Comparison of ENCODE assay signal across 17 cellular contexts in the genomic region with DNA sequence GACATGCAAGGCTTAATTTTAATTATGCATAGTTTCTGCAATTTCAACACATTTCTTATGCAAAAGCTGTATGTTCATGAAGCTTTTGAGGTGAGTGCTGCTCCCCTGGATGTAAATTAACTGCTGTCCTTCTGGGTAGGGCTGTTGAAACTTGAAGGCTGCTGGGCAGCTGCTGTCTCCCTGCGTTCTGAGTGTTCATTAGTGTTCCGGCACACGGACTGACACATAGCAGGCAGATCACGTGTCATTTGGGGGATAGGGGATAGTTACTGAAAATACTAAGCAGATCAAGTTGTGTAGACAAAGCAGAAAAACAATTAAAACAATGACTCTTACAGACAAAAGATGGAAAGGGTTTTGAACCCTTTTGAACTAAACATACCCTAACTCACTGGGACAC.
DNase-seq lines count a peak whose midpoint lies in the region; ATAC-seq and TF ChIP-seq lines count a peak whose summit lies in the region.
"Had no signal": no experiment of that assay in that cellular context is flagged by ENCODE, and none has a peak within 500 bp of the region (broad histone marks: within the 10 kb centered on the region; RNA-seq: fewer than 3 reads in every experiment).

No MANE protein-coding gene starts in this region.

- no peak overlapping the region for H3K27ac ChIP-seq in trophoblast cell (ENCODE audit: low read depth, low read length)
- H3K27ac ChIP-seq: A549, BLaER1, KMS-11 had no signal

- H2AFZ ChIP-seq in trophoblast cell (ENCODE audit: insufficient read depth, low read length, poor library complexity), result no peak overlapping the region

- H4K8ac ChIP-seq in trophoblast cell (ENCODE audit: low read depth, low read length), result no peak overlapping the region

- H3K4me2 ChIP-seq in trophoblast cell (ENCODE audit: low read length), result no peak overlapping the region
- H3K4me2 ChIP-seq: A549, BLaER1, KMS-11 had no signal

- DNase-seq in Right ventricle myocardium superior (no peak), left cardiac atrium (no peak), LHCN-M2 (ENCODE audit: low read depth) (peak; percentile 36), choroid plexus epithelial cell (ENCODE audit: low read depth) (peak; percentile 20), trophoblast cell (no peak), NCI-H187 (lab: John Stamatoyannopoulos, UW) (no peak), DMS153 (lab: John Stamatoyannopoulos, UW) (no peak), NCI-H2107 treated with DMSO at 0.1 percent for 48 hours (lab: John Stamatoyannopoulos, UW; ENCODE audit: unreplicated experiment) (no peak)
- DNase-seq: CD4-positive, alpha-beta memory T cell; NCI-H1417 treated with DMSO at 0.1 percent for 48 hours; NCI-H2029 treated with DMSO at 0.1 percent for 48 hours; NCI-H2227 treated with DMSO at 0.1 percent for 48 hours; SW 1271 had no signal

- no peak overlapping the region for H3K14ac ChIP-seq in trophoblast cell (ENCODE audit: low read length)

- H3K18ac ChIP-seq in trophoblast cell (ENCODE audit: low read length), result no peak overlapping the region

- H3K79me2 ChIP-seq in trophoblast cell (ENCODE audit: control insufficient read depth, insufficient read depth, low read length, poor library complexity), result no peaks in the 10 kb centered on the region

- H3K36me3 ChIP-seq in trophoblast cell (ENCODE audit: control insufficient read depth in 1 of 2, insufficient read depth in 2 of 2, low read length in 2 of 2), result no peaks in the 10 kb centered on the region
- H3K36me3 ChIP-seq: BLaER1 had no signal

- H2BK5ac ChIP-seq in trophoblast cell (ENCODE audit: low read depth, low read length, poor library complexity), result peak overlapping the region; percentile 21

- no peaks in the 10 kb centered on the region for H3K27me3 ChIP-seq in trophoblast cell (ENCODE audit: insufficient read depth, low read length)
- H3K27me3 ChIP-seq: BLaER1 had no signal

- peak; percentile 49 for ATAC-seq in Right ventricle myocardium superior (ENCODE audit: poor library complexity)
- ATAC-seq in left cardiac atrium, result no peak
- ATAC-seq: A549, Panc1 had no signal

- TF ChIP-seq CTCF in choroid plexus epithelial cell (conservative IDR thresholded peaks at IDR 0.05; ENCODE audit: low read depth, low read length), result no peak

- H4K91ac ChIP-seq in trophoblast cell (ENCODE audit: low read depth, low read length), result no peak overlapping the region

- WGBS in trophoblast cell (ENCODE audit: extremely low coverage, insufficient coverage, insufficient read length), result no CpG with 5 or more reads among the region's 4 CpGs

- H3K4ac ChIP-seq in trophoblast cell (ENCODE audit: low read depth, low read length), result no peak overlapping the region

- no peak overlapping the region for H3K23ac ChIP-seq in trophoblast cell (ENCODE audit: low read length)

- intact Hi-C loops in Right ventricle myocardium superior (cut with DNase I), result no loop called here
- intact Hi-C loops in left cardiac atrium (cut with DNase I), result no loop called here

- H3K4me3 ChIP-seq in choroid plexus epithelial cell (ENCODE audit: low read depth, low read length) (no peak overlapping the region), trophoblast cell (ENCODE audit: low read depth, low read length) (no peak overlapping the region)
- H3K4me3 ChIP-seq: A549, BLaER1 had no signal

- H3K4me1 ChIP-seq in trophoblast cell (ENCODE audit: control insufficient read depth in 1 of 2, insufficient read depth in 2 of 2, low read length in 2 of 2), result no peaks in the 10 kb centered on the region
- H3K4me1 ChIP-seq: A549, BLaER1 had no signal

- H2BK120ac ChIP-seq in trophoblast cell (ENCODE audit: insufficient read depth, low read length, poor library complexity), result no peak overlapping the region

- H3K9me3 ChIP-seq in trophoblast cell (ENCODE audit: insufficient read depth, low read depth, low read length), result no peaks in the 10 kb centered on the region
- H3K9me3 ChIP-seq: A549, BLaER1 had no signal

- no peaks in the 10 kb centered on the region for H3K79me1 ChIP-seq in trophoblast cell (ENCODE audit: low read length)

- H2AK5ac ChIP-seq in trophoblast cell (ENCODE audit: low read length), result no peak overlapping the region

- H4K12ac ChIP-seq in trophoblast cell (ENCODE audit: low read depth, low read length), result no peak overlapping the region

- no peak overlapping the region for H3K9ac ChIP-seq in trophoblast cell (ENCODE audit: low read length)
- H3K9ac ChIP-seq: BLaER1, KMS-11 had no signal

- H2BK12ac ChIP-seq in trophoblast cell (ENCODE audit: low read length), result no peak overlapping the region

Comparison
In these comparisons a context has a peak if more than half of its experiments do, and no peak if none do; other contexts are left out.
1. DNase-seq: peak in LHCN-M2 (single experiment) and choroid plexus epithelial cell (single experiment); none in Right ventricle myocardium superior (single experiment), left cardiac atrium (single experiment), trophoblast cell (0 of 2), NCI-H187 (0 of 2), DMS153 (single experiment) and NCI-H2107 treated with DMSO at 0.1 percent for 48 hours (single experiment).